8 cellular contexts compared by ENCODE assay signal in genomic region chr17:83103200-83103937, GRCh38. TPM values are rescaled to one million over a fixed set of nuclear protein-coding genes. Genes with fewer than 3 reads are reported as not detected.
DNase-seq lines count a peak whose midpoint lies in the region; ATAC-seq and TF ChIP-seq lines count a peak whose summit lies in the region.

No MANE protein-coding gene starts in this region.

- no peaks in the 10 kb centered on the region for H3K9me3 Mint-ChIP-seq in activated CD4-positive, alpha-beta T cell treated with anti-CD3 and anti-CD28 coated beads for 36 hours (ENCODE audit: low read depth)

- no peak for TF ChIP-seq POLR2A in esophagus muscularis mucosa (IDR thresholded peaks at IDR 0.05; ENCODE audit: low read depth)

- no peak overlapping the region for H3K4me3 Mint-ChIP-seq in activated CD4-positive, alpha-beta T cell treated with anti-CD3 and anti-CD28 coated beads for 36 hours

- WGBS in esophagus muscularis mucosa, result 39% methylated on average over 38 of the region's 60 CpGs

- H3K9me3 ChIP-seq in esophagus muscularis mucosa, result no peaks in the 10 kb centered on the region

- peaks cover 3 to 50% (median 8%) of the 10 kb centered on the region in 4 donors for H3K27me3 ChIP-seq in esophagus muscularis mucosa

- H3K4me1 ChIP-seq in esophagus muscularis mucosa, result peaks cover 31 to 74% (median 66%) of the 10 kb centered on the region in 4 donors

- POLR2A ChIA-PET in activated CD4-positive, alpha-beta T cell treated with anti-CD3 and anti-CD28 coated beads for 36 hours (lab: Charles Lee), result no interaction called here

- peaks cover 3% of the 10 kb centered on the region for H3K4me1 Mint-ChIP-seq in activated CD4-positive, alpha-beta T cell treated with anti-CD3 and anti-CD28 coated beads for 36 hours

- H3K27ac ChIP-seq in esophagus muscularis mucosa (replicated peaks in 1 of 4), result peak overlapping the region; percentile 54 to 75 (median 72)

- TF ChIP-seq EP300 in esophagus muscularis mucosa (IDR thresholded peaks at IDR 0.05), result no peak

- intact Hi-C loops in activated CD4-positive, alpha-beta T cell treated with anti-CD3 and anti-CD28 coated beads for 36 hours (cut with DNase I, micrococcal nuclease), result no loop called here
- intact Hi-C loops in esophagus muscularis mucosa (cut with DNase I), result no loop called here
- intact Hi-C loops in Right ventricle myocardium superior (cut with DNase I), result no loop called here

- peak; percentile 20 for ATAC-seq in activated CD4-positive, alpha-beta T cell treated with anti-CD3 and anti-CD28 coated beads for 36 hours
- ATAC-seq in HG03378 (IDR thresholded peaks at IDR 0.05; ENCODE audit: unreplicated experiment) (no peak), Right ventricle myocardium superior (ENCODE audit: poor library complexity) (no peak)

- TF ChIP-seq CTCF in esophagus muscularis mucosa (IDR thresholded peaks at IDR 0.05) (no peak), GM13977 (IDR thresholded peaks at IDR 0.05; ENCODE audit: extremely low read depth, insufficient read depth, missing control alignments) (no peak)

- peak overlapping the region; percentile 24 to 45 (median 34) for H3K4me3 ChIP-seq in esophagus muscularis mucosa

- in situ Hi-C loops in GM13977 (cut with MboI; ENCODE audit: low pct_unique_long_range_greater_than_20kb, low sequenced_read_pairs, unreplicated experiment), result no loop called here

- H3K27ac Mint-ChIP-seq in activated CD4-positive, alpha-beta T cell treated with anti-CD3 and anti-CD28 coated beads for 36 hours, result no peak overlapping the region

- CTCF ChIA-PET in activated CD4-positive, alpha-beta T cell treated with anti-CD3 and anti-CD28 coated beads for 36 hours (lab: Charles Lee), result no interaction called here

- DNase-seq in activated CD4-positive, alpha-beta T cell treated with anti-CD3 and anti-CD28 coated beads for 36 hours, result peak; percentile 66
- no peak for DNase-seq in activated CD4-positive, alpha-beta T cell treated with anti-CD3 and anti-CD28 coated beads for 4 hours
- DNase-seq in NCI-H69 (lab: John Stamatoyannopoulos, UW) (peak; percentile 38), esophagus muscularis mucosa (ENCODE audit: extremely low spot score) (peak; percentile 94), Right ventricle myocardium superior (no peak), GM13977 (ENCODE audit: low spot score) (no peak)
- peak; percentile 73 for DNase-seq in stimulated activated CD8-positive, alpha-beta memory T cell treated with anti-CD3 and anti-CD28 coated beads, Interleukin-4, amount 100 ng/mL, for 48 hours

- no peaks in the 10 kb centered on the region for H3K36me3 ChIP-seq in esophagus muscularis mucosa

- no peaks in the 10 kb centered on the region for H3K36me3 Mint-ChIP-seq in activated CD4-positive, alpha-beta T cell treated with anti-CD3 and anti-CD28 coated beads for 36 hours (ENCODE audit: low read depth)

- H3K27me3 Mint-ChIP-seq in activated CD4-positive, alpha-beta T cell treated with anti-CD3 and anti-CD28 coated beads for 36 hours, result peaks cover 6% of the 10 kb centered on the region

RNA-seq across cellular contexts. Expression of gene METRNL, which starts 24.0 kb away (rescaled TPM):
- total RNA-seq in activated CD4-positive, alpha-beta T cell treated with anti-CD3 and anti-CD28 coated beads for 36 hours, result 10 to 100 TPM; 22.4 to 26.3 TPM
- total RNA-seq in esophagus muscularis mucosa (100 to 1,000 TPM in 1 of 4 donors, 10 to 100 TPM in 3; 36.5 to 124 (median 61.5) TPM), Right ventricle myocardium superior (70.3 TPM)

Comparison
In these comparisons a context has a peak if more than half of its experiments do, and no peak if none do; other contexts are left out.
1. DNase-seq: peak in activated CD4-positive, alpha-beta T cell treated with anti-CD3 and anti-CD28 coated beads for 36 hours (single experiment), NCI-H69 (single experiment), esophagus muscularis mucosa (single experiment) and stimulated activated CD8-positive, alpha-beta memory T cell treated with anti-CD3 and anti-CD28 coated beads, Interleukin-4, amount 100 ng/mL, for 48 hours (single experiment); none in activated CD4-positive, alpha-beta T cell treated with anti-CD3 and anti-CD28 coated beads for 4 hours (0 of 2), Right ventricle myocardium superior (single experiment) and GM13977 (single experiment).